ENCODE assay signal across 8 cellular contexts in genomic region chr17:50372222-50372621, GRCh38. TPM values are rescaled to one million over a fixed set of nuclear protein-coding genes. Genes with fewer than 3 reads are reported as not detected.
DNase-seq lines count a peak whose midpoint lies in the region; ATAC-seq and TF ChIP-seq lines count a peak whose summit lies in the region.

No MANE protein-coding gene starts in this region.

- 24 to 37% (median 28%) methylated on average over 10 of the region's 10 CpGs for WGBS in heart left ventricle, 4 donors

- TF ChIP-seq CTCF in WI38 (IDR thresholded peaks at IDR 0.05; ENCODE audit: low read depth, low read length), result no peak
- TF ChIP-seq CTCF in heart left ventricle (IDR thresholded peaks at IDR 0.05), result no peak
- no peak for TF ChIP-seq CTCF in gastrocnemius medialis (IDR thresholded peaks at IDR 0.05 in 4 of 5, conservative IDR thresholded peaks at IDR 0.05 in 1 of 5)

- DNase-seq in heart left ventricle (no peak), gastrocnemius medialis (no peak), dermis blood vessel endothelial cell (no peak), NCI-H526 (lab: John Stamatoyannopoulos, UW) (no peak), HCEC 1CT (no peak)

- peaks cover 0 to 23% (median 14%) of the 10 kb centered on the region in 12 donors for H3K4me1 ChIP-seq in heart left ventricle
- H3K4me1 ChIP-seq in gastrocnemius medialis, result peaks cover 20 to 33% of the 10 kb centered on the region in 2 donors

- TF ChIP-seq POLR2A in heart left ventricle (IDR thresholded peaks at IDR 0.05) (no peak), gastrocnemius medialis (IDR thresholded peaks at IDR 0.05) (no peak)

- H3K9me3 ChIP-seq in heart left ventricle, result no peaks in the 10 kb centered on the region
- H3K9me3 ChIP-seq in gastrocnemius medialis, result no peaks in the 10 kb centered on the region

- peak overlapping the region; percentile 97 for H3K4me3 ChIP-seq in WI38 (ENCODE audit: low read depth, low read length)
- H3K4me3 ChIP-seq in heart left ventricle, result peak overlapping the region; percentile 59 to 92 (median 73)
- peak overlapping the region; percentile 83 to 98 (median 84) for H3K4me3 ChIP-seq in gastrocnemius medialis

- in situ Hi-C loops in gastrocnemius medialis (cut with MboI; ENCODE audit: low sequenced_read_pairs in 4 of 4), result no loop called here

- H3K36me3 ChIP-seq in heart left ventricle (peaks cover 0 to 37% (median 34%) of the 10 kb centered on the region in 9 donors), gastrocnemius medialis (peaks cover 0 to 37% of the 10 kb centered on the region in 2 donors)

- no peaks in the 10 kb centered on the region for H3K27me3 ChIP-seq in heart left ventricle
- no peaks in the 10 kb centered on the region for H3K27me3 ChIP-seq in gastrocnemius medialis

- ATAC-seq in GM21529 (IDR thresholded peaks at IDR 0.05; ENCODE audit: unreplicated experiment) (peak; percentile 9), heart left ventricle (peak in 2 of 4 donors; percentile 6 to 7), gastrocnemius medialis (peak in 1 of 2 donors; percentile 3), HG02970 (IDR thresholded peaks at IDR 0.05; ENCODE audit: low FRiP score, unreplicated experiment) (no peak)

- intact Hi-C loops in heart left ventricle (cut with DNase I) (loop anchor here in 1 of 10 donors (10.0 kb wide), 1 partner anchor 103 kb away; the partner anchor contains the start of gene RSAD1), gastrocnemius medialis (cut with DNase I; ENCODE audit: low total_unique reads) (loop anchor here (2.0 kb wide), 2 partner anchors 27 to 107 kb away; partner anchors contain the start of gene RSAD1)

- H3K27ac ChIP-seq in heart left ventricle (peak overlapping the region; percentile 86 to 97 (median 94)), gastrocnemius medialis (peak overlapping the region; percentile 94 to 99 (median 96))

RNA-seq across cellular contexts. Expression of gene MRPL27, which starts 0.8 kb away (rescaled TPM):
- total RNA-seq in heart left ventricle (10 to 100 TPM; 52.9 to 91.6 (median 65.3) TPM), gastrocnemius medialis (100 to 1,000 TPM; 110 to 141 (median 134) TPM), dermis blood vessel endothelial cell (35.4 and 70.3 TPM in 2 replicates)
- 100 to 1,000 TPM; 190 to 243 TPM for polyA plus RNA-seq in heart left ventricle

RNA-seq across cellular contexts. Expression of gene EME1, which starts 0.8 kb away (rescaled TPM):
- 1 to 10 TPM in 1 of 9 donors, under 1 TPM in 2, not detected in 6; 0.70 to 3.4 (median 0.75) TPM for total RNA-seq in heart left ventricle
- polyA plus RNA-seq in heart left ventricle, result under 1 TPM; 0.22 to 0.72 TPM
- under 1 TPM in 2 of 4 donors, not detected in 2; 0.82 to 0.95 TPM for total RNA-seq in gastrocnemius medialis
- total RNA-seq in dermis blood vessel endothelial cell, result 1.0 and 4.6 TPM in 2 replicates

RNA-seq across cellular contexts. Expression of gene LRRC59, which starts 25.1 kb away (rescaled TPM):
- total RNA-seq in heart left ventricle (10 to 100 TPM; 19.6 to 50.9 (median 28.6) TPM), gastrocnemius medialis (10 to 100 TPM; 25.4 to 73.2 (median 55.8) TPM), dermis blood vessel endothelial cell (118 and 227 TPM in 2 replicates)
- 100 to 1,000 TPM in 1 of 2 donors, 10 to 100 TPM in 1; 13.7 to 150 TPM for polyA plus RNA-seq in heart left ventricle

RNA-seq across cellular contexts. Expression of gene XYLT2, which starts 26.3 kb away (rescaled TPM):
- total RNA-seq in heart left ventricle, result 10 to 100 TPM; 11.3 to 19.2 (median 13.9) TPM
- polyA plus RNA-seq in heart left ventricle, result 1 to 10 TPM; 9.5 to 9.9 TPM
- total RNA-seq in gastrocnemius medialis, result 10 to 100 TPM in 2 of 4 donors, 1 to 10 TPM in 2; 7.9 to 12.6 (median 9.8) TPM
- total RNA-seq in dermis blood vessel endothelial cell, result 26.5 and 31.8 TPM in 2 replicates

RNA-seq across cellular contexts. Expression of gene ACSF2, which starts 53.8 kb away (rescaled TPM):
- total RNA-seq in heart left ventricle (10 to 100 TPM in 8 of 9 donors, 1 to 10 TPM in 1; 7.3 to 31.6 (median 17.4) TPM), gastrocnemius medialis (10 to 100 TPM in 3 of 4 donors, 1 to 10 TPM in 1; 8.7 to 61.4 (median 34.2) TPM), dermis blood vessel endothelial cell (10.1 and 15.5 TPM in 2 replicates)
- 10 to 100 TPM in 1 of 2 donors, 1 to 10 TPM in 1; 6.5 to 20.0 TPM for polyA plus RNA-seq in heart left ventricle
